In the genomic region with DNA sequence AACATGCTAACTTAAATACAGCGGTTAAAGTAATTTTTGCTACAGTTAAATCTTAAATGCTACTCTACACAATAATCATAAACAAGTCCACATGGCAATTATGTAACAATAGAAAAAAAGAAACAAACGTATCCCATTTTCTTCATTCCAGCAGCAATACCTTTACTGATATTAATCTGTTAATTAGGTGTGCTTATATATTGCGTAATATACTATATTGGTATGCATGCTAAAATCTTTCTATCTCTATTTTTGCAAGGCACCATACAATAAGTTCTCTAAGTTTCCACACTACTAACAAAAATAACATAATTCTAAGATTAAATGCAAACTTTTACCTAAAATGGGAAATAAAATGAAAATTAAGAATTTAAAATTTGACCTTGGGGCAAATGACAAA, we compare ENCODE assay signal across 28 cellular contexts.
"Had no signal": no experiment of that assay in that cellular context is flagged by ENCODE, and none has a peak within 500 bp of the region (broad histone marks: within the 10 kb centered on the region; RNA-seq: fewer than 3 reads in every experiment).

No MANE protein-coding gene starts in this region.

- H3K27ac Mint-ChIP-seq: dendritic cell treated with granulocyte-macrophage colony-stimulating factor and Interleukin-4, amounts not matched to agents 40 ng/mL and 50 ng/mL, for 4 days; effector memory CD8-positive, alpha-beta T cell; endodermal cell had no signal

- H3K4me1 Mint-ChIP-seq: endodermal cell had no signal

- H3K4me1 ChIP-seq: colonic mucosa, esophagus muscularis mucosa, esophagus squamous epithelium, foreskin keratinocyte, gastrocnemius medialis, gastroesophageal sphincter, heart left ventricle, heart right ventricle had no signal

- H3K4me3 Mint-ChIP-seq: dendritic cell treated with granulocyte-macrophage colony-stimulating factor and Interleukin-4, amounts not matched to agents 40 ng/mL and 50 ng/mL, for 4 days; effector memory CD8-positive, alpha-beta T cell; endodermal cell had no signal

- H3K27me3 Mint-ChIP-seq: dendritic cell treated with granulocyte-macrophage colony-stimulating factor and Interleukin-4, amounts not matched to agents 40 ng/mL and 50 ng/mL, for 4 days; effector memory CD8-positive, alpha-beta T cell had no signal

- H3K36me3 ChIP-seq: colonic mucosa, esophagus muscularis mucosa, esophagus squamous epithelium, gastrocnemius medialis, gastroesophageal sphincter, heart left ventricle, heart right ventricle had no signal

- H3K9me3 ChIP-seq: colonic mucosa, esophagus muscularis mucosa, esophagus squamous epithelium, gastrocnemius medialis, gastroesophageal sphincter, heart left ventricle had no signal

- ATAC-seq: effector memory CD8-positive, alpha-beta T cell; esophagus mucosa; foreskin keratinocyte; gastrocnemius medialis; gastroesophageal sphincter; heart left ventricle; heart right ventricle had no signal

- H3K27ac ChIP-seq: colonic mucosa, coronary artery, dorsolateral prefrontal cortex, epithelial cell of prostate, esophagus muscularis mucosa, esophagus squamous epithelium, foreskin keratinocyte, gastrocnemius medialis, gastroesophageal sphincter, heart left ventricle, heart right ventricle had no signal

- H3K4me3 ChIP-seq: colonic mucosa, coronary artery, dorsolateral prefrontal cortex, esophagus muscularis mucosa, esophagus squamous epithelium, gastrocnemius medialis, gastroesophageal sphincter, heart left ventricle, heart right ventricle had no signal

- H3K27me3 ChIP-seq: colonic mucosa, dorsolateral prefrontal cortex, esophagus muscularis mucosa, esophagus squamous epithelium, foreskin keratinocyte, gastrocnemius medialis, gastroesophageal sphincter, heart left ventricle, heart right ventricle had no signal

- DNase-seq: colonic mucosa; cortex of kidney; dermis blood vessel endothelial cell; dorsolateral prefrontal cortex; effector CD4-positive, alpha-beta T cell; effector CD8-positive, alpha-beta T cell; effector memory CD4-positive, alpha-beta T cell; effector memory CD8-positive, alpha-beta T cell; endodermal cell; erythroblast; esophagus squamous epithelium; foreskin fibroblast; foreskin keratinocyte; foreskin melanocyte; gastrocnemius medialis; glutamatergic neuron; head of caudate nucleus; heart left ventricle; heart right ventricle had no signal

- FAIRE-seq: colon, endometrium, endothelial cell of umbilical vein had no signal

- H3K9me3 Mint-ChIP-seq: dendritic cell treated with granulocyte-macrophage colony-stimulating factor and Interleukin-4, amounts not matched to agents 40 ng/mL and 50 ng/mL, for 4 days; endodermal cell had no signal
